10 cellular contexts compared by ENCODE assay signal in genomic region chr16:19696961-19697360, GRCh38. TPM values are rescaled to one million over a fixed set of nuclear protein-coding genes. Genes with fewer than 3 reads are reported as not detected.
A peak's percentile ranks its signal among the peaks of the same experiment; 100 is the strongest.
DNase-seq lines count a peak whose midpoint lies in the region; ATAC-seq and TF ChIP-seq lines count a peak whose summit lies in the region.
"Had no signal": no experiment of that assay in that cellular context is flagged by ENCODE, and none has a peak within 500 bp of the region (broad histone marks: within the 10 kb centered on the region; RNA-seq: fewer than 3 reads in every experiment).

No MANE protein-coding gene starts in this region.

- H3K36me3 ChIP-seq in brain microvascular endothelial cell (replicated peaks) (peaks cover 6% of the 10 kb centered on the region), OCI-LY7 (ENCODE audit: insufficient read depth, low read length) (peaks cover 56% of the 10 kb centered on the region)
- peaks cover 0 to 20% (median 0%) of the 10 kb centered on the region in 3 experiments for H3K36me3 ChIP-seq in naive thymus-derived CD4-positive, alpha-beta T cell (ENCODE audit: control insufficient read depth in 2 of 3, insufficient read depth in 3 of 3, low read length in 3 of 3)

- H3K4me3 Mint-ChIP-seq in naive thymus-derived CD4-positive, alpha-beta T cell = peak overlapping the region in 9 of 10 donors; percentile 66 to 85 (median 76)

- peak; percentile 71 for DNase-seq in Ammon's horn (ENCODE audit: low spot score)
- peak; percentile 94 for DNase-seq in NCI-H1092 treated with DMSO at 0.1 percent for 48 hours (lab: John Stamatoyannopoulos, UW)
- no peak for DNase-seq in brain microvascular endothelial cell
- DNase-seq in naive thymus-derived CD4-positive, alpha-beta T cell = peak in 5 of 9 donors; percentile 8 to 43 (median 31)
- DNase-seq in effector CD4-positive, alpha-beta T cell = no peak
- no peak for DNase-seq in AG20443 (ENCODE audit: low spot score)
- no peak for DNase-seq in OCI-LY7 (ENCODE audit: low spot score)
- DNase-seq: GDM1 had no signal

- H3K9me3 ChIP-seq in naive thymus-derived CD4-positive, alpha-beta T cell (ENCODE audit: control insufficient read depth in 2 of 3, low read length in 3 of 3) = no peaks in the 10 kb centered on the region
- H3K9me3 ChIP-seq in OCI-LY7 (ENCODE audit: low read length) = no peaks in the 10 kb centered on the region

- TF ChIP-seq CTCF in brain microvascular endothelial cell (IDR thresholded peaks at IDR 0.05; ENCODE audit: low read depth, low read length, missing control alignments) = no peak
- TF ChIP-seq CTCF in OCI-LY7 (conservative IDR thresholded peaks at IDR 0.05; ENCODE audit: low read length) = no peak

- POLR2A ChIA-PET in naive thymus-derived CD4-positive, alpha-beta T cell (lab: Charles Lee) = interaction anchor here (1.1 to 2.1 kb wide), 2 partner anchors 21 to 142 kb away, joined by 6 to 8 read pairs; partner anchors contain the start of genes IQCK, KNOP1 and VPS35L
- POLR2A ChIA-PET in OCI-LY7 (lab: Charles Lee) = interaction anchor here (0.5 to 2.2 kb wide), 2 partner anchors 10 to 16 kb away, joined by 3 to 7 read pairs; no protein-coding TSS in a partner anchor

- no peaks in the 10 kb centered on the region for H3K27me3 ChIP-seq in brain microvascular endothelial cell (replicated peaks)
- no peaks in the 10 kb centered on the region for H3K27me3 ChIP-seq in naive thymus-derived CD4-positive, alpha-beta T cell (ENCODE audit: control insufficient read depth in 2 of 2, insufficient read depth in 2 of 2, low read length in 2 of 2)

- H3K27me3 Mint-ChIP-seq in naive thymus-derived CD4-positive, alpha-beta T cell = no peaks in the 10 kb centered on the region

- H4K20me1 ChIP-seq in OCI-LY7 (ENCODE audit: insufficient read depth, low read length) = 0 out of 2 replicates have a peak, but pooled peaks cover 6% of the 10 kb centered on the region

- CTCF ChIA-PET in naive thymus-derived CD4-positive, alpha-beta T cell (lab: Charles Lee) = interaction anchor here (0.7 to 1.6 kb wide), 3 partner anchors 15 to 64 kb away, joined by 3 to 6 read pairs (median 3); no protein-coding TSS in a partner anchor
- CTCF ChIA-PET in OCI-LY7 (lab: Charles Lee; ENCODE audit: unreplicated experiment) = no interaction called here

- H3K79me2 ChIP-seq in OCI-LY7 (ENCODE audit: insufficient read depth, low read depth, low read length) = no peaks in the 10 kb centered on the region

- H3K9me2 ChIP-seq in OCI-LY7 (ENCODE audit: insufficient read depth, low read length) = no peaks in the 10 kb centered on the region

- no peaks in the 10 kb centered on the region for H3K9me3 Mint-ChIP-seq in naive thymus-derived CD4-positive, alpha-beta T cell

- in situ Hi-C loops in brain microvascular endothelial cell (cut with HindIII; ENCODE audit: low pct_ligation_motif_present, low sequenced_read_pairs) = no loop called here

- H3K4me3 ChIP-seq in brain microvascular endothelial cell (ENCODE audit: low read depth, low read length) = no peak overlapping the region
- H3K4me3 ChIP-seq in naive thymus-derived CD4-positive, alpha-beta T cell (ENCODE audit: low read length) = peak overlapping the region; percentile 39
- H3K4me3 ChIP-seq in OCI-LY7 (ENCODE audit: low read depth, low read length, poor library complexity, severe bottlenecking) = no peak overlapping the region

- H2AFZ ChIP-seq in OCI-LY7 (ENCODE audit: low read length) = no peak overlapping the region

- peak overlapping the region; percentile 76 to 97 (median 96) for H3K27ac Mint-ChIP-seq in naive thymus-derived CD4-positive, alpha-beta T cell

- peaks cover 30 to 77% (median 64%) of the 10 kb centered on the region in 7 donors for H3K4me1 Mint-ChIP-seq in naive thymus-derived CD4-positive, alpha-beta T cell

- BruUV-seq in OCI-LY7 (replicated peaks; lab: Mats Ljungman, UMichigan) = no TSS peak

- H3K4me2 ChIP-seq in OCI-LY7 (ENCODE audit: low read length) = no peak overlapping the region

- H3K27ac ChIP-seq in brain microvascular endothelial cell = peak overlapping the region; percentile 79
- H3K27ac ChIP-seq in naive thymus-derived CD4-positive, alpha-beta T cell (ENCODE audit: low read depth, low read length) = peak overlapping the region; percentile 59
- no peak overlapping the region for H3K27ac ChIP-seq in OCI-LY7 (ENCODE audit: low read depth, low read length, poor library complexity, severe bottlenecking)
- H3K27ac ChIP-seq: HL-60 had no signal

- H3K4me1 ChIP-seq in naive thymus-derived CD4-positive, alpha-beta T cell (ENCODE audit: control insufficient read depth in 2 of 2, insufficient read depth in 2 of 2, low read length in 2 of 2) = peaks cover 34 to 50% of the 10 kb centered on the region in 2 donors
- no peaks in the 10 kb centered on the region for H3K4me1 ChIP-seq in OCI-LY7 (ENCODE audit: insufficient read depth, low read length, poor library complexity, severe bottlenecking)

- H3K36me3 Mint-ChIP-seq in naive thymus-derived CD4-positive, alpha-beta T cell = peaks cover 0 to 43% (median 23%) of the 10 kb centered on the region in 5 donors

- intact Hi-C loops in naive thymus-derived CD4-positive, alpha-beta T cell (cut with micrococcal nuclease) = loop anchor here in 1 of 2 donors (1.0 kb wide), 1 partner anchor 21 kb away; the partner anchor contains the start of genes IQCK and KNOP1
- intact Hi-C loops in OCI-LY7 (cut with micrococcal nuclease; ENCODE audit: unreplicated experiment) = no loop called here

- peak; percentile 33 for ATAC-seq in naive thymus-derived CD4-positive, alpha-beta T cell
- ATAC-seq in HG03432 (IDR thresholded peaks at IDR 0.05; ENCODE audit: unreplicated experiment) = no peak

RNA-seq across cellular contexts. Expression of gene KNOP1, which starts 21.1 kb away (rescaled TPM):
- 10 to 100 TPM in 3 of 5 experiments, 1 to 10 TPM in 2; 6.4 to 20.6 (median 18.5) TPM for total RNA-seq in naive thymus-derived CD4-positive, alpha-beta T cell
- 10 to 100 TPM in 1 of 2 donors, 1 to 10 TPM in 1; 9.8 to 13.4 TPM for polyA plus RNA-seq in naive thymus-derived CD4-positive, alpha-beta T cell
- total RNA-seq in OCI-LY7 (2014; rRNA removed; shearing (Covaris generic)) = 19.7 and 37.9 TPM in 2 replicates
- total RNA-seq in OCI-LY7 (2022) = 30.0 and 33.2 TPM in 2 replicates

RNA-seq across cellular contexts. Expression of gene IQCK, which starts 21.1 kb away (rescaled TPM):
- 1 to 10 TPM in 4 of 5 experiments, under 1 TPM in 1; 0.48 to 4.1 (median 2.6) TPM for total RNA-seq in naive thymus-derived CD4-positive, alpha-beta T cell
- 1 to 10 TPM; 3.5 to 5.0 TPM for polyA plus RNA-seq in naive thymus-derived CD4-positive, alpha-beta T cell
- total RNA-seq in OCI-LY7 (2014; rRNA removed; shearing (Covaris generic)) = 1.3 and 2.2 TPM in 2 replicates
- total RNA-seq in OCI-LY7 (2022) = 2.7 and 4.3 TPM in 2 replicates

Comparison
In these comparisons a context has a peak if more than half of its experiments do, and no peak if none do; other contexts are left out.
1. DNase-seq: peak in Ammon's horn (single experiment), NCI-H1092 treated with DMSO at 0.1 percent for 48 hours (single experiment) and naive thymus-derived CD4-positive, alpha-beta T cell (5 of 9); none in brain microvascular endothelial cell (single experiment), effector CD4-positive, alpha-beta T cell (single experiment), AG20443 (single experiment) and OCI-LY7 (single experiment).